In genomic region chr1:156505679-156506298, GRCh38 we compare ENCODE assay signal across 8 cellular contexts. TPM values are rescaled to one million over a fixed set of nuclear protein-coding genes. Genes with fewer than 3 reads are reported as not detected.
DNase-seq lines count a peak whose midpoint lies in the region; ATAC-seq, FAIRE-seq and TF ChIP-seq lines count a peak whose summit lies in the region.

No MANE protein-coding gene starts in this region.

- POLR2A ChIA-PET in activated CD4-positive, alpha-beta T cell treated with anti-CD3 and anti-CD28 coated beads, Interleukin-2, amount 10 ng/mL, durations not matched to agents 7 days and 5 days (lab: Charles Lee): no interaction called here

- peak overlapping the region; percentile 69 for H3K4me3 Mint-ChIP-seq in activated CD4-positive, alpha-beta T cell treated with anti-CD3 and anti-CD28 coated beads, Interleukin-2, amount 10 ng/mL, durations not matched to agents 7 days and 5 days
- peak overlapping the region; percentile 65 for H3K4me3 Mint-ChIP-seq in activated naive CD8-positive, alpha-beta T cell treated with anti-CD3 and anti-CD28 coated beads, Interleukin-2, amount 50 U/mL, for 24 hours

- 51 to 68% methylated on average over 21 of the region's 21 CpGs for WGBS in testis, 2 donors

- H3K27me3 ChIP-seq in lower lobe of right lung (ENCODE audit: low read depth) (no peaks in the 10 kb centered on the region), testis (no peaks in the 10 kb centered on the region)

- peak overlapping the region; percentile 43 for H3K4me3 ChIP-seq in lower lobe of right lung
- peak overlapping the region; percentile 6 to 48 for H3K4me3 ChIP-seq in testis

- H3K4me1 Mint-ChIP-seq in activated CD4-positive, alpha-beta T cell treated with anti-CD3 and anti-CD28 coated beads, Interleukin-2, amount 10 ng/mL, durations not matched to agents 7 days and 5 days: peaks cover 80% of the 10 kb centered on the region
- peaks cover 75% of the 10 kb centered on the region for H3K4me1 Mint-ChIP-seq in activated naive CD8-positive, alpha-beta T cell treated with anti-CD3 and anti-CD28 coated beads, Interleukin-2, amount 50 U/mL, for 24 hours

- H3K36me3 Mint-ChIP-seq in activated CD4-positive, alpha-beta T cell treated with anti-CD3 and anti-CD28 coated beads, Interleukin-2, amount 10 ng/mL, durations not matched to agents 7 days and 5 days (ENCODE audit: low read depth): peaks cover 14% of the 10 kb centered on the region
- peaks cover 2% of the 10 kb centered on the region for H3K36me3 Mint-ChIP-seq in activated naive CD8-positive, alpha-beta T cell treated with anti-CD3 and anti-CD28 coated beads, Interleukin-2, amount 50 U/mL, for 24 hours (ENCODE audit: low read depth)

- intact Hi-C loops in lower lobe of right lung (cut with DNase I): no loop called here
- intact Hi-C loops in testis (cut with DNase I; ENCODE audit: low total_unique reads): loop anchor here (5.0 kb wide), 1 partner anchor 97 kb away; the partner anchor contains the start of gene GPATCH4

- H3K36me3 ChIP-seq in lower lobe of right lung (no peaks in the 10 kb centered on the region), testis (ENCODE audit: low read depth, missing control alignments) (no peaks in the 10 kb centered on the region)

- ATAC-seq in activated naive CD8-positive, alpha-beta T cell treated with anti-CD3 and anti-CD28 coated beads, Interleukin-2, amount 50 U/mL, for 24 hours: no peak
- no peak for ATAC-seq in lower lobe of right lung
- ATAC-seq in HG02763 (IDR thresholded peaks at IDR 0.05; ENCODE audit: unreplicated experiment): no peak

- H3K4me1 ChIP-seq in lower lobe of right lung (peaks cover 75% of the 10 kb centered on the region), testis (peaks cover 73% of the 10 kb centered on the region)

- DNase-seq in activated CD4-positive, alpha-beta T cell treated with anti-CD3 and anti-CD28 coated beads, Interleukin-2, amount 10 ng/mL, durations not matched to agents 7 days and 5 days: no peak
- no peak for DNase-seq in activated CD4-positive, alpha-beta T cell treated with anti-CD3 and anti-CD28 coated beads for 1 hour
- DNase-seq in activated naive CD8-positive, alpha-beta T cell treated with anti-CD3 and anti-CD28 coated beads, Interleukin-2, amount 50 U/mL, for 24 hours: no peak
- no peak for DNase-seq in lower lobe of right lung
- no peak for DNase-seq in testis
- no peak for DNase-seq in RCC 7860 (ENCODE audit: low spot score)
- no peak for DNase-seq in DMS153 treated with DMSO at 0.1 percent for 48 hours (lab: John Stamatoyannopoulos, UW; ENCODE audit: unreplicated experiment)

- H3K27me3 Mint-ChIP-seq in activated CD4-positive, alpha-beta T cell treated with anti-CD3 and anti-CD28 coated beads, Interleukin-2, amount 10 ng/mL, durations not matched to agents 7 days and 5 days: no peaks in the 10 kb centered on the region
- H3K27me3 Mint-ChIP-seq in activated naive CD8-positive, alpha-beta T cell treated with anti-CD3 and anti-CD28 coated beads, Interleukin-2, amount 50 U/mL, for 24 hours: no peaks in the 10 kb centered on the region

- TF ChIP-seq CTCF in lower lobe of right lung (IDR thresholded peaks at IDR 0.05) (no peak), testis (IDR thresholded peaks at IDR 0.05) (no peak)

- FAIRE-seq in RCC 7860 (lab: Jason Lieb, UNC): no peak

- H3K9me3 ChIP-seq in lower lobe of right lung (no peaks in the 10 kb centered on the region), testis (no peaks in the 10 kb centered on the region)

- peak overlapping the region; percentile 99 for H3K27ac Mint-ChIP-seq in activated CD4-positive, alpha-beta T cell treated with anti-CD3 and anti-CD28 coated beads, Interleukin-2, amount 10 ng/mL, durations not matched to agents 7 days and 5 days
- H3K27ac Mint-ChIP-seq in activated naive CD8-positive, alpha-beta T cell treated with anti-CD3 and anti-CD28 coated beads, Interleukin-2, amount 50 U/mL, for 24 hours: peak overlapping the region; percentile 95

- TF ChIP-seq POLR2A in testis (IDR thresholded peaks at IDR 0.05): no peak

- CTCF ChIA-PET in activated CD4-positive, alpha-beta T cell treated with anti-CD3 and anti-CD28 coated beads, Interleukin-2, amount 10 ng/mL, durations not matched to agents 7 days and 5 days (lab: Charles Lee): interaction anchor here (1.3 to 5.3 kb wide), 2 partner anchors 18 to 25 kb away, joined by 5 to 33 read pairs; no protein-coding TSS in a partner anchor

- peaks cover 4% of the 10 kb centered on the region for H3K9me3 Mint-ChIP-seq in activated CD4-positive, alpha-beta T cell treated with anti-CD3 and anti-CD28 coated beads, Interleukin-2, amount 10 ng/mL, durations not matched to agents 7 days and 5 days
- no peaks in the 10 kb centered on the region for H3K9me3 Mint-ChIP-seq in activated naive CD8-positive, alpha-beta T cell treated with anti-CD3 and anti-CD28 coated beads, Interleukin-2, amount 50 U/mL, for 24 hours

- peak overlapping the region; percentile 100 for H3K27ac ChIP-seq in lower lobe of right lung
- H3K27ac ChIP-seq in testis: peak overlapping the region; percentile 98 to 100

RNA-seq across cellular contexts. Expression of gene MEF2D, which starts 5.2 kb away (rescaled TPM):
- total RNA-seq in activated CD4-positive, alpha-beta T cell treated with anti-CD3 and anti-CD28 coated beads, Interleukin-2, amount 10 ng/mL, durations not matched to agents 7 days and 5 days: 10 to 100 TPM; 34.0 to 39.4 TPM
- total RNA-seq in lower lobe of right lung: 51.0 TPM
- total RNA-seq in testis: 100 to 1,000 TPM in 1 of 2 donors, 10 to 100 TPM in 1; 96.8 to 113 TPM
- polyA plus RNA-seq in testis (ENCODE audit: insufficient read depth, low read depth, low replicate concordance): 34.4 TPM
